13 cellular contexts compared by ENCODE assay signal in genomic region chr6:37971711-37972410, GRCh38.
DNase-seq lines count a peak whose midpoint lies in the region; ATAC-seq and TF ChIP-seq lines count a peak whose summit lies in the region.
"Had no signal": no experiment of that assay in that cellular context is flagged by ENCODE, and none has a peak within 500 bp of the region (broad histone marks: within the 10 kb centered on the region; RNA-seq: fewer than 3 reads in every experiment).

No MANE protein-coding gene starts in this region.

- peaks cover 0 to 89% (median 14%) of the 10 kb centered on the region in 11 experiments; a peak in 11 of 22 replicates for H4K20me1 ChIP-seq in BLaER1 treated with 17β-estradiol and CSF1 and Interleukin-3, amounts not matched to agents 10 nM and 100 nM
- H4K20me1 ChIP-seq in KMS-11 (ENCODE audit: insufficient read depth): no peaks in the 10 kb centered on the region

- H3K27ac ChIP-seq in BLaER1 treated with 17β-estradiol and CSF1 and Interleukin-3, amounts not matched to agents 10 nM and 100 nM: peak overlapping the region in 3 of 11 experiments; percentile 9 to 40 (median 11); a peak in 3 of 22 replicates
- peak overlapping the region; percentile 41; the same call in 1 of the 2 replicates for H3K27ac ChIP-seq in KMS-11
- H3K27ac ChIP-seq: gastroesophageal sphincter had no signal

- peaks cover 18% of the 10 kb centered on the region for H3K9me3 Mint-ChIP-seq in chondrocyte (ENCODE audit: low read depth)
- H3K9me3 Mint-ChIP-seq in naive thymus-derived CD8-positive, alpha-beta T cell: peaks cover 0 to 31% (median 7%) of the 10 kb centered on the region in 9 donors

- peaks cover 11 to 42% (median 13%) of the 10 kb centered on the region in 10 experiments; a peak in 18 of 20 replicates for H3K4me1 ChIP-seq in BLaER1 treated with 17β-estradiol and CSF1 and Interleukin-3, amounts not matched to agents 10 nM and 100 nM
- peaks cover 30% of the 10 kb centered on the region for H3K4me1 ChIP-seq in KMS-11 (ENCODE audit: low read depth, poor library complexity, severe bottlenecking)

- H3K4me2 ChIP-seq in BLaER1 treated with 17β-estradiol and CSF1 and Interleukin-3, amounts not matched to agents 10 nM and 100 nM: peak overlapping the region; percentile 22 to 72 (median 41); a peak in 19 of 22 replicates
- peak overlapping the region; percentile 46; the same call in 1 of the 2 replicates for H3K4me2 ChIP-seq in KMS-11

- 0 out of 22 replicates have a peak overlapping the region, but pooled peaks of 1 of the 11 experiments have one; percentile 35 for H3K9ac ChIP-seq in BLaER1 treated with 17β-estradiol and CSF1 and Interleukin-3, amounts not matched to agents 10 nM and 100 nM
- no peak overlapping the region for H3K9ac ChIP-seq in KMS-11

- no peak overlapping the region for H3K4me3 ChIP-seq in BLaER1 treated with 17β-estradiol and CSF1 and Interleukin-3, amounts not matched to agents 10 nM and 100 nM
- H3K4me3 ChIP-seq in KMS-11 (IDR thresholded peaks at IDR 0.05; ENCODE audit: insufficient read depth, low read depth, low read length): no peak overlapping the region
- H3K4me3 ChIP-seq: gastroesophageal sphincter had no signal

- peaks cover 5% of the 10 kb centered on the region for H3K36me3 Mint-ChIP-seq in chondrocyte (ENCODE audit: low read depth)
- H3K36me3 Mint-ChIP-seq in naive thymus-derived CD8-positive, alpha-beta T cell: peaks cover 12 to 30% (median 21%) of the 10 kb centered on the region in 3 donors

- H3K4me3 Mint-ChIP-seq in chondrocyte (ENCODE audit: unreplicated experiment): no peak overlapping the region
- peak overlapping the region in 5 of 10 donors; percentile 12 to 54 (median 28) for H3K4me3 Mint-ChIP-seq in naive thymus-derived CD8-positive, alpha-beta T cell
- H3K4me3 Mint-ChIP-seq: activated CD4-positive, alpha-beta T cell treated with anti-CD3 and anti-CD28 coated beads, Interleukin-2, amount 10 ng/mL, durations not matched to agents 24 days and 14 days had no signal

- no peaks in the 10 kb centered on the region for H3K27me3 ChIP-seq in BLaER1 treated with 17β-estradiol and CSF1 and Interleukin-3, amounts not matched to agents 10 nM and 100 nM
- no peaks in the 10 kb centered on the region for H3K27me3 ChIP-seq in KMS-11 (ENCODE audit: insufficient read depth, low read depth)
- H3K27me3 ChIP-seq: gastroesophageal sphincter had no signal

- no peak for ATAC-seq in naive thymus-derived CD8-positive, alpha-beta T cell
- ATAC-seq in HG02840 (IDR thresholded peaks at IDR 0.05; ENCODE audit: low FRiP score, unreplicated experiment): no peak
- ATAC-seq: gastroesophageal sphincter, PC-3 had no signal

- TF ChIP-seq CTCF in KMS-11 (conservative IDR thresholded peaks at IDR 0.05; ENCODE audit: low read depth, low read length): no peak
- no peak for TF ChIP-seq CTCF in chondrocyte (IDR thresholded peaks at IDR 0.05)

- peaks cover 43% of the 10 kb centered on the region for H3K4me1 Mint-ChIP-seq in chondrocyte (ENCODE audit: low read depth)
- H3K4me1 Mint-ChIP-seq in naive thymus-derived CD8-positive, alpha-beta T cell: peaks cover 11 to 57% (median 47%) of the 10 kb centered on the region in 4 donors

- peaks cover 11% of the 10 kb centered on the region; the same call in 1 of the 2 replicates for H3K79me2 ChIP-seq in KMS-11 (ENCODE audit: insufficient read depth, low read depth)

- POLR2A ChIA-PET in naive thymus-derived CD8-positive, alpha-beta T cell (lab: Charles Lee): no interaction called here

- no peak for DNase-seq in chondrocyte (ENCODE audit: low spot score)
- DNase-seq in naive thymus-derived CD8-positive, alpha-beta T cell: no peak
- no peak for DNase-seq in iPS-NIHi11 (ENCODE audit: low spot score)
- no peak for DNase-seq in T-helper 9 cell
- DNase-seq: activated CD4-positive, alpha-beta T cell treated with anti-CD3 and anti-CD28 coated beads, Interleukin-2, amount 10 ng/mL, durations not matched to agents 24 days and 14 days; activated naive CD4-positive, alpha-beta T cell treated with anti-CD3 and anti-CD28 coated beads, Interleukin-2, amount 50 U/mL, for 16 hours; MV-4-11; NCI-H2029 treated with DMSO at 0.1 percent for 48 hours; PC-3 had no signal

- H3K9me3 ChIP-seq in BLaER1 treated with 17β-estradiol and CSF1 and Interleukin-3, amounts not matched to agents 10 nM and 100 nM (replicated peaks in 1 of 11): peaks cover 38 to 88% (median 79%) of the 10 kb centered on the region in 11 experiments

- peaks cover 16 to 72% (median 47%) of the 10 kb centered on the region in 11 experiments for H3K36me3 ChIP-seq in BLaER1 treated with 17β-estradiol and CSF1 and Interleukin-3, amounts not matched to agents 10 nM and 100 nM
- no peaks in the 10 kb centered on the region; the same call in 1 of the 2 replicates for H3K36me3 ChIP-seq in KMS-11 (ENCODE audit: insufficient read depth)
- H3K36me3 ChIP-seq: gastroesophageal sphincter had no signal

- H3K27ac Mint-ChIP-seq in chondrocyte (ENCODE audit: unreplicated experiment): peak overlapping the region; percentile 12
- peak overlapping the region in 6 of 10 donors; percentile 17 to 63 (median 49) for H3K27ac Mint-ChIP-seq in naive thymus-derived CD8-positive, alpha-beta T cell
- H3K27ac Mint-ChIP-seq: activated CD4-positive, alpha-beta T cell treated with anti-CD3 and anti-CD28 coated beads, Interleukin-2, amount 10 ng/mL, durations not matched to agents 24 days and 14 days had no signal

- no peaks in the 10 kb centered on the region for H3K27me3 Mint-ChIP-seq in chondrocyte (ENCODE audit: low read depth)
- no peaks in the 10 kb centered on the region for H3K27me3 Mint-ChIP-seq in naive thymus-derived CD8-positive, alpha-beta T cell
- H3K27me3 Mint-ChIP-seq: activated CD4-positive, alpha-beta T cell treated with anti-CD3 and anti-CD28 coated beads, Interleukin-2, amount 10 ng/mL, durations not matched to agents 24 days and 14 days had no signal

- no peak overlapping the region for H2AFZ ChIP-seq in KMS-11 (ENCODE audit: low read depth)
